10 cellular contexts compared by ENCODE assay signal in genomic region chr4:7964890-7965662, GRCh38. TPM values are rescaled to one million over a fixed set of nuclear protein-coding genes. Genes with fewer than 3 reads are reported as not detected.
DNase-seq lines count a peak whose midpoint lies in the region; ATAC-seq and TF ChIP-seq lines count a peak whose summit lies in the region.
"Had no signal": no experiment of that assay in that cellular context is flagged by ENCODE, and none has a peak within 500 bp of the region (broad histone marks: within the 10 kb centered on the region; RNA-seq: fewer than 3 reads in every experiment).

No MANE protein-coding gene starts in this region.

- no peaks in the 10 kb centered on the region for H3K27me3 Mint-ChIP-seq in Calu3 (ENCODE audit: unreplicated experiment)
- H3K27me3 Mint-ChIP-seq in T-helper 17 cell, result no peaks in the 10 kb centered on the region

- H3K27ac ChIP-seq in psoas muscle, result peak overlapping the region; percentile 56
- H3K27ac ChIP-seq: testis had no signal

- no peaks in the 10 kb centered on the region for H3K27me3 ChIP-seq in psoas muscle (ENCODE audit: insufficient read depth in 3 of 3, low read length in 2 of 3)
- H3K27me3 ChIP-seq: testis had no signal

- intact Hi-C loops in Calu3 (cut with micrococcal nuclease; ENCODE audit: unreplicated experiment) (no loop called here), psoas muscle (cut with DNase I) (no loop called here)

- H3K9me3 Mint-ChIP-seq in Calu3 (ENCODE audit: low read depth, unreplicated experiment), result no peaks in the 10 kb centered on the region

- CTCF ChIA-PET in Calu3 (lab: Charles Lee), result interaction anchor here (1.0 kb wide), 1 partner anchor 13 kb away, joined by 4 read pairs; no protein-coding TSS in a partner anchor

- no peak for TF ChIP-seq CTCF in Calu3 (IDR thresholded peaks at IDR 0.05; ENCODE audit: unreplicated experiment)
- TF ChIP-seq CTCF in psoas muscle (IDR thresholded peaks at IDR 0.05), result no peak

- H3K27ac Mint-ChIP-seq in Calu3 (ENCODE audit: unreplicated experiment) (peak overlapping the region; percentile 85), T-helper 17 cell (peak overlapping the region; percentile 91)

- H3K36me3 ChIP-seq in psoas muscle (ENCODE audit: insufficient read depth in 1 of 2, low read depth in 1 of 2), result peaks cover 0 to 30% of the 10 kb centered on the region in 2 donors

- ATAC-seq in T-helper 17 cell, result peak; percentile 44
- ATAC-seq in esophagus mucosa, result peak; percentile 73
- ATAC-seq in psoas muscle, result peak; percentile 7 to 33 (median 22)
- ATAC-seq in GM18861 (IDR thresholded peaks at IDR 0.05; ENCODE audit: unreplicated experiment), result no peak
- no peak for ATAC-seq in HG03039 (IDR thresholded peaks at IDR 0.05; ENCODE audit: unreplicated experiment)

- no peaks in the 10 kb centered on the region for H3K9me3 ChIP-seq in T-helper 17 cell (ENCODE audit: control insufficient read depth, low read length, poor library complexity, severe bottlenecking)
- H3K9me3 ChIP-seq in psoas muscle, result no peaks in the 10 kb centered on the region
- H3K9me3 ChIP-seq: testis had no signal

- WGBS in psoas muscle, 3 donors, result 41 to 64% (median 50%) methylated on average over 23 of the region's 23 CpGs

- H3K4me3 Mint-ChIP-seq in Calu3 (ENCODE audit: low read depth, unreplicated experiment), result peak overlapping the region; percentile 24
- peak overlapping the region; percentile 43 for H3K4me3 Mint-ChIP-seq in T-helper 17 cell

- no peak overlapping the region for H3K4me3 ChIP-seq in psoas muscle
- H3K4me3 ChIP-seq: testis had no signal

- no TSS peak for BruUV-seq in Calu3 (replicated peaks; lab: Mats Ljungman, UMichigan)

- H3K36me3 Mint-ChIP-seq in Calu3 (ENCODE audit: insufficient read depth, unreplicated experiment) (peaks cover 23% of the 10 kb centered on the region), T-helper 17 cell (ENCODE audit: low read depth) (peaks cover under 1% of the 10 kb centered on the region)

- H3K4me1 Mint-ChIP-seq in Calu3 (ENCODE audit: low read depth, unreplicated experiment) (peaks cover 58% of the 10 kb centered on the region), T-helper 17 cell (peaks cover 38% of the 10 kb centered on the region)

- DNase-seq in Calu3 (peak; percentile 76), T-helper 17 cell (peak in 1 of 3 donors; percentile 44), psoas muscle (peak; percentile 50 to 76), D341Med (ENCODE audit: low spot score) (no peak), superior temporal gyrus (ENCODE audit: extremely low spot score) (no peak)
- DNase-seq: RPMI8226, testis had no signal

- H3K4me1 ChIP-seq in psoas muscle, result peaks cover 48% of the 10 kb centered on the region
- H3K4me1 ChIP-seq: testis had no signal

RNA-seq across cellular contexts. Expression of gene AFAP1, which starts 25.4 kb away (rescaled TPM):
- total RNA-seq in Calu3 (2022), result 37.9 and 40.1 TPM in 2 replicates
- 10 to 100 TPM; 17.6 to 26.7 TPM for total RNA-seq in T-helper 17 cell
- total RNA-seq in esophagus mucosa, result 5.5 TPM
- total RNA-seq in psoas muscle, result 10 to 100 TPM in 1 of 4 donors, 1 to 10 TPM in 3; 2.6 to 11.4 (median 4.3) TPM
- 1 to 10 TPM; 1.3 to 1.8 (median 1.6) TPM for polyA plus RNA-seq in psoas muscle

Comparison
In these comparisons a context has a peak if more than half of its experiments do, and no peak if none do; other contexts are left out.
1. DNase-seq: peak in Calu3 (single experiment) and psoas muscle (2 of 2); none in D341Med (single experiment) and superior temporal gyrus (single experiment).
2. ATAC-seq: peak in T-helper 17 cell (single experiment), esophagus mucosa (single experiment) and psoas muscle (4 of 4); none in GM18861 (single experiment) and HG03039 (single experiment).